Comparison of ENCODE assay signal across 12 cellular contexts in the genomic region with DNA sequence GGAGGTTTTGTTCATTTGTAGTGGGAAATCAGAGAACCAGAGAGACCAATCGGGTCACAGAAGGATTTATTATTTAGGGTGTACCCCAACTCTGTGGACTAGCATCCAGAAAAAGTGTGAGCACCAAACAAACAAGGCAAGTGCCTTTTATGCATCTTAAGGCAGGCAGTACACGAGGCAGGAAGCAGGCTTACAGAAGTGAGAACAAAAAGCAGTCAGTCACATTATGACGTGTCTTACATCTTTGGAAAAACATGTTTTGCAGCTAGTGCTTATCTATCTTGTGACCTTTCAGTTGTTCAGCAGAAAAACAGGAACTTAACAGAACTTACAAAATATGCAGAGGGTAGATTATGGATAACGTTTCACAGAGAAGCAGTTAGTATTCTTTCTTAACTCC.
DNase-seq lines count a peak whose midpoint lies in the region; ATAC-seq lines count a peak whose summit lies in the region.
"Had no signal": no experiment of that assay in that cellular context is flagged by ENCODE, and none has a peak within 500 bp of the region (broad histone marks: within the 10 kb centered on the region; RNA-seq: fewer than 3 reads in every experiment).

No MANE protein-coding gene starts in this region.

- 32% methylated on average over 4 of the region's 4 CpGs; no CpG with 5 or more reads in 1 of the 2 donors for WGBS in aorta, 2 donors

- no peaks in the 10 kb centered on the region for H3K27me3 ChIP-seq in CD4-positive, alpha-beta memory T cell (ENCODE audit: insufficient read depth, low read length)
- no peaks in the 10 kb centered on the region for H3K27me3 ChIP-seq in aorta (ENCODE audit: control insufficient read depth in 1 of 2, insufficient read depth in 2 of 2, low read length in 1 of 2)
- H3K27me3 ChIP-seq: testis had no signal

- no peaks in the 10 kb centered on the region for H3K9me3 ChIP-seq in CD4-positive, alpha-beta memory T cell (ENCODE audit: control insufficient read depth in 1 of 2, low read length in 2 of 2)
- no peaks in the 10 kb centered on the region for H3K9me3 ChIP-seq in aorta (ENCODE audit: control insufficient read depth, low read length)
- H3K9me3 ChIP-seq: HAP-1, testis had no signal

- peak overlapping the region; percentile 38 for H3K27ac ChIP-seq in CD4-positive, alpha-beta memory T cell (ENCODE audit: low read depth, low read length)
- no peak overlapping the region for H3K27ac ChIP-seq in aorta (ENCODE audit: low read depth in 1 of 2, low read length in 2 of 2)
- H3K27ac ChIP-seq: testis had no signal

- no peaks in the 10 kb centered on the region for H3K9me3 Mint-ChIP-seq in CD4-positive, alpha-beta memory T cell
- peaks cover 0 to 15% of the 10 kb centered on the region in 2 donors for H3K9me3 Mint-ChIP-seq in activated naive CD4-positive, alpha-beta T cell treated with anti-CD3 and anti-CD28 coated beads, Interleukin-2, amount 50 U/mL, for 72 hours
- H3K9me3 Mint-ChIP-seq: IgD-negative memory B cell had no signal

- ATAC-seq in GM21390 (IDR thresholded peaks at IDR 0.05; ENCODE audit: unreplicated experiment): peak; percentile 99
- peak; percentile 89 to 95 for ATAC-seq in activated naive CD4-positive, alpha-beta T cell treated with anti-CD3 and anti-CD28 coated beads, Interleukin-2, amount 50 U/mL, for 72 hours
- ATAC-seq in GM21360 (IDR thresholded peaks at IDR 0.05; ENCODE audit: unreplicated experiment): no peak
- ATAC-seq in aorta (ENCODE audit: low FRiP score): no peak

- POLR2A ChIA-PET in CD4-positive, alpha-beta memory T cell (lab: Charles Lee; ENCODE audit: partially characterized antibody): interaction anchor here (1.0 to 9.0 kb wide), 4 partner anchors 10 to 665 kb away, joined by 3 to 114 read pairs (median 6); a partner anchor contains a TSS

- no peaks in the 10 kb centered on the region for H3K27me3 Mint-ChIP-seq in CD4-positive, alpha-beta memory T cell
- H3K27me3 Mint-ChIP-seq: IgD-negative memory B cell had no signal

- intact Hi-C loops in CD4-positive, alpha-beta memory T cell (cut with micrococcal nuclease): loop anchor here (1.0 to 10.0 kb wide), 3 partner anchors 8 to 1495 kb away; a partner anchor contains a TSS
- intact Hi-C loops in aorta (cut with DNase I): no loop called here

- H3K27ac Mint-ChIP-seq in CD4-positive, alpha-beta memory T cell: peak overlapping the region in 2 of 7 donors; percentile 74 to 95
- peak overlapping the region; percentile 93 to 95 for H3K27ac Mint-ChIP-seq in activated naive CD4-positive, alpha-beta T cell treated with anti-CD3 and anti-CD28 coated beads, Interleukin-2, amount 50 U/mL, for 72 hours
- H3K27ac Mint-ChIP-seq: IgD-negative memory B cell had no signal

- CTCF ChIA-PET in CD4-positive, alpha-beta memory T cell (lab: Charles Lee; ENCODE audit: partially characterized antibody): no interaction called here

- DNase-seq in CD4-positive, alpha-beta memory T cell: peak in 1 of 5 donors; percentile 46
- DNase-seq in HUDEP-2 (lab: John Stamatoyannopoulos, UW; ENCODE audit: unreplicated experiment in 76 of 76) (peak in 52 of 76 experiments; percentile 0 to 86 (median 35)), NCI-H446 treated with DMSO at 0.1 percent for 48 hours (lab: John Stamatoyannopoulos, UW) (no peak), NCI-H146 treated with DMSO at 0.1 percent for 48 hours (lab: John Stamatoyannopoulos, UW; ENCODE audit: unreplicated experiment) (no peak), aorta (no peak)
- peak in 1 of 2 donors; percentile 22 for DNase-seq in activated naive CD4-positive, alpha-beta T cell treated with anti-CD3 and anti-CD28 coated beads, Interleukin-2, amount 50 U/mL, for 72 hours (ENCODE audit: low spot score in 2 of 2)
- DNase-seq: COR-L47, testis had no signal

- no peak overlapping the region for H3K4me3 ChIP-seq in CD4-positive, alpha-beta memory T cell (ENCODE audit: low read length in 2 of 2)
- H3K4me3 ChIP-seq in aorta (ENCODE audit: low read length in 2 of 2): no peak overlapping the region
- H3K4me3 ChIP-seq: HAP-1, testis had no signal

- peaks cover 0 to 33% (median 10%) of the 10 kb centered on the region in 4 donors for H3K4me1 Mint-ChIP-seq in CD4-positive, alpha-beta memory T cell
- H3K4me1 Mint-ChIP-seq: IgD-negative memory B cell had no signal

- H3K4me3 Mint-ChIP-seq in CD4-positive, alpha-beta memory T cell: peak overlapping the region in 1 of 8 donors; percentile 49
- H3K4me3 Mint-ChIP-seq: IgD-negative memory B cell had no signal

- H3K4me1 ChIP-seq in CD4-positive, alpha-beta memory T cell (ENCODE audit: insufficient read depth, low read length): peaks cover 53% of the 10 kb centered on the region
- H3K4me1 ChIP-seq in aorta (ENCODE audit: control insufficient read depth in 1 of 2, insufficient read depth in 2 of 2, low read length in 2 of 2): no peaks in the 10 kb centered on the region
- H3K4me1 ChIP-seq: HAP-1, testis had no signal

- no peaks in the 10 kb centered on the region for H3K36me3 ChIP-seq in CD4-positive, alpha-beta memory T cell (ENCODE audit: insufficient read depth, low read length)
- no peaks in the 10 kb centered on the region for H3K36me3 ChIP-seq in aorta (ENCODE audit: control insufficient read depth in 1 of 2, insufficient read depth in 2 of 2, low read length in 1 of 2)
- H3K36me3 ChIP-seq: HAP-1 had no signal

- peaks cover 0 to 4% of the 10 kb centered on the region in 2 donors for H3K36me3 Mint-ChIP-seq in CD4-positive, alpha-beta memory T cell
- H3K36me3 Mint-ChIP-seq in activated naive CD4-positive, alpha-beta T cell treated with anti-CD3 and anti-CD28 coated beads, Interleukin-2, amount 50 U/mL, for 72 hours: peaks cover 19 to 21% of the 10 kb centered on the region in 2 donors
- H3K36me3 Mint-ChIP-seq: IgD-negative memory B cell had no signal

Comparison
In these comparisons a context has a peak if more than half of its experiments do, and no peak if none do; other contexts are left out.
1. DNase-seq: peak in HUDEP-2 (52 of 76); none in NCI-H446 treated with DMSO at 0.1 percent for 48 hours (single experiment), NCI-H146 treated with DMSO at 0.1 percent for 48 hours (single experiment) and aorta (0 of 2).
2. ATAC-seq: peak in GM21390 (single experiment) and activated naive CD4-positive, alpha-beta T cell treated with anti-CD3 and anti-CD28 coated beads, Interleukin-2, amount 50 U/mL, for 72 hours (2 of 2); none in GM21360 (single experiment) and aorta (single experiment).